Comparison of ENCODE assay signal across 34 cellular contexts in genomic region chr2:168132389-168132788, GRCh38.
"Had no signal": no experiment of that assay in that cellular context is flagged by ENCODE, and none has a peak within 500 bp of the region (broad histone marks: within the 10 kb centered on the region; RNA-seq: fewer than 3 reads in every experiment).

No MANE protein-coding gene starts in this region.

- H3K27ac ChIP-seq: adrenal gland, body of pancreas, esophagus muscularis mucosa, foreskin keratinocyte, gastroesophageal sphincter had no signal

- DNase-seq: activated CD4-positive, alpha-beta memory T cell treated with anti-CD3 and anti-CD28 coated beads for 36 hours; activated CD4-positive, alpha-beta T cell treated with anti-CD3 and anti-CD28 coated beads for 36 hours; activated CD4-positive, alpha-beta T cell treated with anti-CD3 and anti-CD28 coated beads, Interleukin-2, amount 10 ng/mL, durations not matched to agents 24 days and 14 days; activated CD4-positive, CD25-positive, alpha-beta regulatory T cell; activated CD4-positive, CD25-positive, alpha-beta regulatory T cell treated with anti-CD3 and anti-CD28 coated beads, Interleukin-2, amount 50 U/mL, for 72 hours; activated CD8-positive, alpha-beta memory T cell treated with anti-CD3 and anti-CD28 coated beads, Interleukin-2, amount 50 U/mL, for 48 hours; activated CD8-positive, alpha-beta T cell treated with anti-CD3 and anti-CD28 coated beads, Interleukin-2, amount 10 ng/mL, durations not matched to agents 7 days and 5 days; activated effector memory CD4-positive, alpha-beta T cell treated with Interleukin-2 at 50 U/mL for 16 hours; activated gamma-delta T cell treated with Interleukin-2 at 50 U/mL for 16 hours; activated naive CD4-positive, alpha-beta T cell treated with anti-CD3 and anti-CD28 coated beads, Interleukin-2, amount 50 U/mL, for 16 hours; activated naive CD4-positive, alpha-beta T cell treated with Interleukin-2 at 50 U/mL for 16 hours; activated naive CD8-positive, alpha-beta T cell treated with anti-CD3 and anti-CD28 coated beads, Interleukin-2, amount 50 U/mL, for 24 hours; activated T-cell treated with anti-CD3 and anti-CD28 coated beads for 4 hours; activated T-cell treated with anti-CD3 and anti-CD28 coated beads, Interleukin-2, amount 50 U/mL, for 24 hours; activated T-cell treated with anti-CD3 and anti-CD28 coated beads, Interleukin-2, amount 50 U/mL, for 72 hours; adrenal gland; amygdala; aorta; body of pancreas; central memory CD4-positive, alpha-beta T cell; cortex of kidney; dermis blood vessel endothelial cell; effector CD4-positive, alpha-beta T cell; effector memory CD8-positive, alpha-beta T cell; erythroblast; foreskin keratinocyte; SW 1271; T-cell; T1000 had no signal

- H3K4me1 ChIP-seq: adrenal gland, foreskin keratinocyte had no signal

- H3K9me3 ChIP-seq: adrenal gland, body of pancreas, esophagus muscularis mucosa, gastroesophageal sphincter had no signal

- H3K27ac Mint-ChIP-seq: activated CD4-positive, alpha-beta memory T cell treated with anti-CD3 and anti-CD28 coated beads for 36 hours; activated CD4-positive, alpha-beta T cell treated with anti-CD3 and anti-CD28 coated beads for 36 hours; activated CD4-positive, alpha-beta T cell treated with anti-CD3 and anti-CD28 coated beads, Interleukin-2, amount 10 ng/mL, durations not matched to agents 24 days and 14 days; activated CD8-positive, alpha-beta T cell treated with anti-CD3 and anti-CD28 coated beads, Interleukin-2, amount 10 ng/mL, durations not matched to agents 7 days and 5 days; activated naive CD8-positive, alpha-beta T cell; activated naive CD8-positive, alpha-beta T cell treated with anti-CD3 and anti-CD28 coated beads, Interleukin-2, amount 50 U/mL, for 24 hours; activated T-cell treated with anti-CD3 and anti-CD28 coated beads, Interleukin-2, amount 50 U/mL, for 24 hours; T-cell; T-helper 1 cell treated with Interleukin-12 subunit alpha and Interleukin-12 subunit beta and Interleukin-4 antibody, amounts not matched to agents 30 μg/mL and 1 μg/mL, for 36 hours; T-helper 2 cell treated with Interferon-gamma antibody and Interleukin-4, amounts not matched to agents 5 μg/mL and 100 μg/mL, for 36 hours had no signal

- H3K36me3 ChIP-seq: adrenal gland had no signal

- ATAC-seq: activated CD4-positive, alpha-beta T cell treated with anti-CD3 and anti-CD28 coated beads for 36 hours; activated CD8-positive, alpha-beta T cell treated with anti-CD3 and anti-CD28 coated beads, Interleukin-2, amount 10 ng/mL, durations not matched to agents 7 days and 5 days; activated naive CD8-positive, alpha-beta T cell treated with anti-CD3 and anti-CD28 coated beads, Interleukin-2, amount 50 U/mL, for 24 hours; activated T-cell treated with anti-CD3 and anti-CD28 coated beads, Interleukin-2, amount 50 U/mL, for 72 hours; body of pancreas; effector memory CD8-positive, alpha-beta T cell; foreskin keratinocyte; gastroesophageal sphincter; T-cell had no signal

- H3K27me3 Mint-ChIP-seq: activated CD4-positive, alpha-beta memory T cell treated with anti-CD3 and anti-CD28 coated beads for 36 hours; activated CD4-positive, alpha-beta T cell treated with anti-CD3 and anti-CD28 coated beads for 36 hours; activated CD4-positive, alpha-beta T cell treated with anti-CD3 and anti-CD28 coated beads, Interleukin-2, amount 10 ng/mL, durations not matched to agents 24 days and 14 days; activated naive CD8-positive, alpha-beta T cell; activated naive CD8-positive, alpha-beta T cell treated with anti-CD3 and anti-CD28 coated beads, Interleukin-2, amount 50 U/mL, for 24 hours; activated T-cell treated with anti-CD3 and anti-CD28 coated beads, Interleukin-2, amount 50 U/mL, for 24 hours; effector memory CD8-positive, alpha-beta T cell; T-cell had no signal

- H3K9me3 Mint-ChIP-seq: activated CD4-positive, alpha-beta memory T cell treated with anti-CD3 and anti-CD28 coated beads for 36 hours; activated CD4-positive, alpha-beta T cell treated with anti-CD3 and anti-CD28 coated beads, Interleukin-2, amount 10 ng/mL, durations not matched to agents 24 days and 14 days; activated naive CD8-positive, alpha-beta T cell treated with anti-CD3 and anti-CD28 coated beads, Interleukin-2, amount 50 U/mL, for 24 hours; activated T-cell treated with anti-CD3 and anti-CD28 coated beads, Interleukin-2, amount 50 U/mL, for 24 hours; activated T-cell treated with anti-CD3 and anti-CD28 coated beads, Interleukin-2, amount 50 U/mL, for 72 hours; effector memory CD8-positive, alpha-beta T cell; T-cell; T-helper 1 cell treated with Interleukin-12 subunit alpha and Interleukin-12 subunit beta and Interleukin-4 antibody, amounts not matched to agents 30 μg/mL and 1 μg/mL, for 36 hours; T-helper 2 cell treated with Interferon-gamma antibody and Interleukin-4, amounts not matched to agents 5 μg/mL and 100 μg/mL, for 36 hours had no signal

- H3K27me3 ChIP-seq: adrenal gland, body of pancreas, esophagus muscularis mucosa, foreskin keratinocyte, gastroesophageal sphincter had no signal

- H3K4me3 ChIP-seq: adrenal gland, body of pancreas, esophagus muscularis mucosa, gastroesophageal sphincter had no signal

- H3K4me3 Mint-ChIP-seq: activated CD4-positive, alpha-beta memory T cell treated with anti-CD3 and anti-CD28 coated beads for 36 hours; activated CD4-positive, alpha-beta T cell treated with anti-CD3 and anti-CD28 coated beads for 36 hours; activated CD4-positive, alpha-beta T cell treated with anti-CD3 and anti-CD28 coated beads, Interleukin-2, amount 10 ng/mL, durations not matched to agents 24 days and 14 days; activated CD8-positive, alpha-beta T cell treated with anti-CD3 and anti-CD28 coated beads, Interleukin-2, amount 10 ng/mL, durations not matched to agents 7 days and 5 days; activated naive CD8-positive, alpha-beta T cell; activated naive CD8-positive, alpha-beta T cell treated with anti-CD3 and anti-CD28 coated beads, Interleukin-2, amount 50 U/mL, for 24 hours; activated T-cell treated with anti-CD3 and anti-CD28 coated beads, Interleukin-2, amount 50 U/mL, for 24 hours; activated T-cell treated with anti-CD3 and anti-CD28 coated beads, Interleukin-2, amount 50 U/mL, for 72 hours; effector memory CD8-positive, alpha-beta T cell; T-cell; T-helper 1 cell treated with Interleukin-12 subunit alpha and Interleukin-12 subunit beta and Interleukin-4 antibody, amounts not matched to agents 30 μg/mL and 1 μg/mL, for 36 hours; T-helper 2 cell treated with Interferon-gamma antibody and Interleukin-4, amounts not matched to agents 5 μg/mL and 100 μg/mL, for 36 hours had no signal
